ENCODE assay signal across 8 cellular contexts in the genomic region with DNA sequence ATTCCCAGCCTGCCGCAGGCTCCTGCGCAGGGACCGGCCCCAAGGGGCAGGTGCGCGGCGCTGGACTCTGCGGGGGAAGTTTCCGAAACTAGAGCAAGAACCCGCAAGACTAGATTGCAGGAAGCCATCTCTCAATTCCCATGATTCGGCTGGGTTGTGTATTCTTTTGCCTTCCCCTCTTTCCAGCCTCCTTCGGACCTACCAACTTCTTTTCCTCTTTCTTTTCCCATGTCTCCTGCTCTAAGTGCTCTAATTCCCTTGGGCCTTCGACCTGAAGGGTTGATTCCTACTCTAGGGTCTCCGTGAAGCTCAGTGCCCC. TPM values are rescaled to one million over a fixed set of nuclear protein-coding genes. Genes with fewer than 3 reads are reported as not detected.
DNase-seq lines count a peak whose midpoint lies in the region; ATAC-seq and TF ChIP-seq lines count a peak whose summit lies in the region.

No MANE protein-coding gene starts in this region.

- H3K4me1 ChIP-seq in RWPE2 (ENCODE audit: insufficient read depth, poor library complexity, severe bottlenecking): peaks cover 6% of the 10 kb centered on the region
- peaks cover 6% of the 10 kb centered on the region for H3K4me1 ChIP-seq in osteoblast (ENCODE audit: insufficient read depth, low read length)

- H3K36me3 Mint-ChIP-seq in CD14-positive monocyte: peaks cover 0 to 9% of the 10 kb centered on the region in 2 donors

- peaks cover 0 to 11% (median 0%) of the 10 kb centered on the region in 7 donors for H3K9me3 Mint-ChIP-seq in CD14-positive monocyte

- no peak for ATAC-seq in RWPE2 (ENCODE audit: low read depth)
- ATAC-seq in HG03196 (IDR thresholded peaks at IDR 0.05; ENCODE audit: unreplicated experiment): no peak

- H3K4me3 Mint-ChIP-seq in CD14-positive monocyte: peak overlapping the region; percentile 92 to 96

- H3K4me3 ChIP-seq in RWPE2 (ENCODE audit: severe bottlenecking) (peak overlapping the region; percentile 50), osteoblast (ENCODE audit: insufficient read depth, low read length) (peak overlapping the region; percentile 78)

- H3K4me2 ChIP-seq in osteoblast (ENCODE audit: insufficient read depth, low read length): peak overlapping the region; percentile 81

- DNase-seq in CD14-positive monocyte (ENCODE audit: low spot score) (no peak), RWPE2 (ENCODE audit: low spot score) (no peak), epithelial cell of prostate (ENCODE audit: low read depth, low spot score) (no peak), osteoblast (ENCODE audit: insufficient read length, low spot score, missing footprints) (no peak), DMS53 (lab: John Stamatoyannopoulos, UW) (no peak), NCI-H82 (lab: John Stamatoyannopoulos, UW) (no peak)
- no peak for DNase-seq in stimulated activated CD4-positive, alpha-beta T cell treated with anti-CD3 and anti-CD28 coated beads, Interleukin-4, amount 100 ng/mL, for 1 hour

- H3K79me2 ChIP-seq in osteoblast (ENCODE audit: insufficient read depth, low read length): peaks cover 5% of the 10 kb centered on the region

- no peaks in the 10 kb centered on the region for H3K27me3 ChIP-seq in RWPE2 (ENCODE audit: insufficient read depth, poor library complexity, severe bottlenecking)
- no peaks in the 10 kb centered on the region for H3K27me3 ChIP-seq in osteoblast (ENCODE audit: insufficient read depth, low read length)

- TF ChIP-seq CTCF in CD14-positive monocyte (IDR thresholded peaks at IDR 0.05) (no peak), RWPE2 (IDR thresholded peaks at IDR 0.05; ENCODE audit: poor library complexity, severe bottlenecking) (no peak), osteoblast (IDR thresholded peaks at IDR 0.05; ENCODE audit: extremely low read depth, low read depth, low read length) (no peak)

- H3K9me3 ChIP-seq in RWPE2 (ENCODE audit: severe bottlenecking) (no peaks in the 10 kb centered on the region), osteoblast (ENCODE audit: low read depth, low read length) (no peaks in the 10 kb centered on the region)

- peak overlapping the region; percentile 90 for H2AFZ ChIP-seq in osteoblast (ENCODE audit: low read length)

- peaks cover 11% of the 10 kb centered on the region for H3K4me1 Mint-ChIP-seq in CD14-positive monocyte

- intact Hi-C loops in CD14-positive monocyte (cut with micrococcal nuclease): no loop called here

- H3K27me3 Mint-ChIP-seq in CD14-positive monocyte (ENCODE audit: low read depth in 3 of 3): peaks cover 8 to 15% (median 9%) of the 10 kb centered on the region in 3 donors

- no peaks in the 10 kb centered on the region for H4K20me1 ChIP-seq in osteoblast (ENCODE audit: insufficient read depth, low read length)

- peak overlapping the region; percentile 64 for H3K27ac ChIP-seq in RWPE2 (ENCODE audit: poor library complexity, severe bottlenecking)
- H3K27ac ChIP-seq in epithelial cell of prostate: peak overlapping the region; percentile 79
- peak overlapping the region; percentile 72 for H3K27ac ChIP-seq in osteoblast (ENCODE audit: low read depth, low read length)

- H3K36me3 ChIP-seq in RWPE2 (ENCODE audit: low read depth) (no peaks in the 10 kb centered on the region), osteoblast (ENCODE audit: insufficient read depth, low read length) (no peaks in the 10 kb centered on the region)

- H3K27ac Mint-ChIP-seq in CD14-positive monocyte: no peak overlapping the region

RNA-seq across cellular contexts. Expression of gene OPHN1, which starts 0.6 kb away (rescaled TPM):
- under 1 TPM; 0.20 to 0.82 TPM for polyA plus RNA-seq in CD14-positive monocyte
- total RNA-seq in osteoblast: 6.9 and 7.4 TPM in 2 replicates
